2 cellular contexts compared by ENCODE assay signal in the genomic region with DNA sequence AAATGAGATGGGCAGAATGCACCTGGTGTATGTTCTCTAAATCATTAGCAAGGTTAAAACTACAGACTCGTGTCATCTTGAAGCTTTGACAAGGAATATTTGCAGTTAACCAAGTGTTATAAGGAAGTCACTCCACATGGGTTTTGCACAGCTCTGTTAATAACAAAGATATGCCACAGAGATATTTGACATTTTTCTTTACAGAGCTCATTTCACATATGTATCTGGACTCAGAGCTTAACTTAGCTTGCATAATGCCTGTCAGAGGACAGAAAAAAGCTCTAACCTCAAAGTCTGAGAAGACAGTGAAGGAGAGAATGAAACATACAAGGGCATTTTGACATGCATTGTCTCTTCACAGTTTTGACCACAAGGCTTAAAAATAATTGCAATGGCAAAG.
TF ChIP-seq lines count a peak whose summit lies in the region.

No MANE protein-coding gene starts in this region.

TF ChIP-seq in SK-N-SH treated with all-trans-retinoic acid at 6 μM for 48 hours, 23 proteins besides CTCF, POLR2A, EP300 and RAD21 (continued from another document):
- TF ChIP-seq, protein P1, sequence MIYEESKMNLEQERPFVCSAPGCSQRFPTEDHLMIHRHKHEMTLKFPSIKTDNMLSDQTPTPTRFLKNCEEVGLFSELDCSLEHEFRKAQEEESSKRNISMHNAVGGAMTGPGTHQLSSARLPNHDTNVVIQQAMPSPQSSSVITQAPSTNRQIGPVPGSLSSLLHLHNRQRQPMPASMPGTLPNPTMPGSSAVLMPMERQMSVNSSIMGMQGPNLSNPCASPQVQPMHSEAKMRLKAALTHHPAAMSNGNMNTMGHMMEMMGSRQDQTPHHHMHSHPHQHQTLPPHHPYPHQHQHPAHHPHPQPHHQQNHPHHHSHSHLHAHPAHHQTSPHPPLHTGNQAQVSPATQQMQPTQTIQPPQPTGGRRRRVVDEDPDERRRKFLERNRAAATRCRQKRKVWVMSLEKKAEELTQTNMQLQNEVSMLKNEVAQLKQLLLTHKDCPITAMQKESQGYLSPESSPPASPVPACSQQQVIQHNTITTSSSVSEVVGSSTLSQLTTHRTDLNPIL (CRISPR knock-in tag; IDR thresholded peaks at IDR 0.05; ENCODE audit: low read depth), result no peak
- TF ChIP-seq, protein P2, sequence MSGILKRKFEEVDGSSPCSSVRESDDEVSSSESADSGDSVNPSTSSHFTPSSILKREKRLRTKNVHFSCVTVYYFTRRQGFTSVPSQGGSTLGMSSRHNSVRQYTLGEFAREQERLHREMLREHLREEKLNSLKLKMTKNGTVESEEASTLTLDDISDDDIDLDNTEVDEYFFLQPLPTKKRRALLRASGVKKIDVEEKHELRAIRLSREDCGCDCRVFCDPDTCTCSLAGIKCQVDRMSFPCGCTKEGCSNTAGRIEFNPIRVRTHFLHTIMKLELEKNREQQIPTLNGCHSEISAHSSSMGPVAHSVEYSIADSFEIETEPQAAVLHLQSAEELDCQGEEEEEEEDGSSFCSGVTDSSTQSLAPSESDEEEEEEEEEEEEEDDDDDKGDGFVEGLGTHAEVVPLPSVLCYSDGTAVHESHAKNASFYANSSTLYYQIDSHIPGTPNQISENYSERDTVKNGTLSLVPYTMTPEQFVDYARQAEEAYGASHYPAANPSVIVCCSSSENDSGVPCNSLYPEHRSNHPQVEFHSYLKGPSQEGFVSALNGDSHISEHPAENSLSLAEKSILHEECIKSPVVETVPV (CRISPR knock-in tag; IDR thresholded peaks at IDR 0.05), result no peak
- TF ChIP-seq TCF4 (CRISPR knock-in tag; IDR thresholded peaks at IDR 0.05; ENCODE audit: borderline replicate concordance) (no peak), ZFP30 (CRISPR knock-in tag; IDR thresholded peaks at IDR 0.05) (no peak), ZNF565 (CRISPR knock-in tag; conservative IDR thresholded peaks at IDR 0.05; ENCODE audit: low read depth) (no peak), SNAI2 (CRISPR knock-in tag; IDR thresholded peaks at IDR 0.05) (no peak)
TF ChIP-seq in SK-N-SH treated with all-trans-retinoic acid at 6 μM for 48 hours: peak in this region for 0.

TF ChIP-seq in SK-N-SH, 30 proteins besides CTCF, POLR2A, EP300 and RAD21 (continued from another document):
- TF ChIP-seq, protein P3, sequence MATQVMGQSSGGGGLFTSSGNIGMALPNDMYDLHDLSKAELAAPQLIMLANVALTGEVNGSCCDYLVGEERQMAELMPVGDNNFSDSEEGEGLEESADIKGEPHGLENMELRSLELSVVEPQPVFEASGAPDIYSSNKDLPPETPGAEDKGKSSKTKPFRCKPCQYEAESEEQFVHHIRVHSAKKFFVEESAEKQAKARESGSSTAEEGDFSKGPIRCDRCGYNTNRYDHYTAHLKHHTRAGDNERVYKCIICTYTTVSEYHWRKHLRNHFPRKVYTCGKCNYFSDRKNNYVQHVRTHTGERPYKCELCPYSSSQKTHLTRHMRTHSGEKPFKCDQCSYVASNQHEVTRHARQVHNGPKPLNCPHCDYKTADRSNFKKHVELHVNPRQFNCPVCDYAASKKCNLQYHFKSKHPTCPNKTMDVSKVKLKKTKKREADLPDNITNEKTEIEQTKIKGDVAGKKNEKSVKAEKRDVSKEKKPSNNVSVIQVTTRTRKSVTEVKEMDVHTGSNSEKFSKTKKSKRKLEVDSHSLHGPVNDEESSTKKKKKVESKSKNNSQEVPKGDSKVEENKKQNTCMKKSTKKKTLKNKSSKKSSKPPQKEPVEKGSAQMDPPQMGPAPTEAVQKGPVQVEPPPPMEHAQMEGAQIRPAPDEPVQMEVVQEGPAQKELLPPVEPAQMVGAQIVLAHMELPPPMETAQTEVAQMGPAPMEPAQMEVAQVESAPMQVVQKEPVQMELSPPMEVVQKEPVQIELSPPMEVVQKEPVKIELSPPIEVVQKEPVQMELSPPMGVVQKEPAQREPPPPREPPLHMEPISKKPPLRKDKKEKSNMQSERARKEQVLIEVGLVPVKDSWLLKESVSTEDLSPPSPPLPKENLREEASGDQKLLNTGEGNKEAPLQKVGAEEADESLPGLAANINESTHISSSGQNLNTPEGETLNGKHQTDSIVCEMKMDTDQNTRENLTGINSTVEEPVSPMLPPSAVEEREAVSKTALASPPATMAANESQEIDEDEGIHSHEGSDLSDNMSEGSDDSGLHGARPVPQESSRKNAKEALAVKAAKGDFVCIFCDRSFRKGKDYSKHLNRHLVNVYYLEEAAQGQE (IDR thresholded peaks at IDR 0.05; ENCODE audit: low read depth, low read length), result no peak
- TF ChIP-seq JUND (IDR thresholded peaks at IDR 0.05) (no peak), FOXJ3 (CRISPR knock-in tag; IDR thresholded peaks at IDR 0.05) (no peak), FOXM1 (IDR thresholded peaks at IDR 0.05; ENCODE audit: low read depth) (no peak)
- TF ChIP-seq, protein P4, sequence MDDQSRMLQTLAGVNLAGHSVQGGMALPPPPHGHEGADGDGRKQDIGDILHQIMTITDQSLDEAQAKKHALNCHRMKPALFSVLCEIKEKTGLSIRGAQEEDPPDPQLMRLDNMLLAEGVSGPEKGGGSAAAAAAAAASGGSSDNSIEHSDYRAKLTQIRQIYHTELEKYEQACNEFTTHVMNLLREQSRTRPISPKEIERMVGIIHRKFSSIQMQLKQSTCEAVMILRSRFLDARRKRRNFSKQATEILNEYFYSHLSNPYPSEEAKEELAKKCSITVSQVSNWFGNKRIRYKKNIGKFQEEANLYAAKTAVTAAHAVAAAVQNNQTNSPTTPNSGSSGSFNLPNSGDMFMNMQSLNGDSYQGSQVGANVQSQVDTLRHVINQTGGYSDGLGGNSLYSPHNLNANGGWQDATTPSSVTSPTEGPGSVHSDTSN (IDR thresholded peaks at IDR 0.05), result no peak
